Comparison of ENCODE assay signal across 18 cellular contexts in the genomic region with DNA sequence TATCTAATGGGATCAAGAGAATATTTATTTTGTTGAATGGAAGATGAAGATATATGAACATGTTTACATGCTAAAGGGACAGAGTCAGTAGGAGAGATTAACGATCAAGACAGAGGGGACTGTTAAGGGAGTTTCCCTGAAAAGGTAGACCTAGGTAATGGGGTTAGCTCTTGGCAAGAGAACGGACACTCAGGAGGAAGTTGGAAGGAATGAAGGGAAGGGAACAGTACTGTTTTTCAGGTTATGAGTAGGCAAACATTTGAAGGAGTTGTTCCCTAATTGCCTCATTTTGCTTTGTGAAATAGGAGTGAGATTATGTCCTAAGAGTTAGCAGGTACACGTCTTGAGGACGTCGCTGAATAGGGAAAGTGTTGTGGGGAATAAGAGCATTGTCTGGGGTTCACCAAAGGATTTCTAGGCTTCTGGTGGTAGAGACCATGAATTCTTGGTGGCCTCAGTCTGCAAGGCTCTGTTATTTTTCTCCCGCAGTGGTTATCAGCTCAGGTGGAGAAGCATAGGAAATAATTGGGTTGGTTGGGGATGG.
"Had no signal": no experiment of that assay in that cellular context is flagged by ENCODE, and none has a peak within 500 bp of the region (broad histone marks: within the 10 kb centered on the region; RNA-seq: fewer than 3 reads in every experiment).

No MANE protein-coding gene starts in this region.

- H3K9me3 ChIP-seq: left ventricle myocardium inferior, SK-N-SH, thoracic aorta had no signal

- H3K27me3 Mint-ChIP-seq: central memory CD8-positive, alpha-beta T cell had no signal

- H3K4me3 ChIP-seq: left ventricle myocardium inferior, skin epidermis, thoracic aorta had no signal

- H3K36me3 ChIP-seq: left ventricle myocardium inferior, thoracic aorta had no signal

- H3K4me1 ChIP-seq: parathyroid adenoma had no signal

- DNase-seq: activated CD4-positive, alpha-beta T cell treated with anti-CD3 and anti-CD28 coated beads, Interleukin-2, amount 50 U/mL, for 1 hour; activated CD4-positive, CD25-positive, alpha-beta regulatory T cell treated with anti-CD3 and anti-CD28 coated beads, Interleukin-2, amount 50 U/mL, for 72 hours; activated T-cell treated with anti-CD3 and anti-CD28 coated beads, Interleukin-2, amount 50 U/mL, for 1 hour; endodermal cell; foreskin fibroblast; left ventricle myocardium inferior; nucleus accumbens; right cardiac atrium; SK-N-SH; stimulated activated CD4-positive, alpha-beta T cell treated with anti-CD3 and anti-CD28 coated beads, Interleukin-1b, Interleukin-23, amount 100 ng/mL, for 48 hours had no signal

- H3K4me2 ChIP-seq: SK-N-SH had no signal

- H3K9me3 Mint-ChIP-seq: activated naive CD4-positive, alpha-beta T cell treated with anti-CD3 and anti-CD28 coated beads, Interleukin-2, amount 50 U/mL, for 72 hours; central memory CD8-positive, alpha-beta T cell; endodermal cell; T-helper 2 cell treated with Interferon-gamma antibody and Interleukin-4, amounts not matched to agents 5 μg/mL and 100 μg/mL, for 36 hours had no signal

- H3K27ac Mint-ChIP-seq: activated naive CD4-positive, alpha-beta T cell treated with anti-CD3 and anti-CD28 coated beads, Interleukin-2, amount 50 U/mL, for 72 hours; endodermal cell; T-helper 2 cell treated with Interferon-gamma antibody and Interleukin-4, amounts not matched to agents 5 μg/mL and 100 μg/mL, for 36 hours had no signal

- H3K4me3 Mint-ChIP-seq: central memory CD8-positive, alpha-beta T cell; endodermal cell; T-helper 2 cell treated with Interferon-gamma antibody and Interleukin-4, amounts not matched to agents 5 μg/mL and 100 μg/mL, for 36 hours had no signal

- H3K9ac ChIP-seq: parathyroid adenoma, SK-N-SH had no signal

- ATAC-seq: activated naive CD4-positive, alpha-beta T cell treated with anti-CD3 and anti-CD28 coated beads, Interleukin-2, amount 50 U/mL, for 72 hours; right cardiac atrium had no signal

- H3K27ac ChIP-seq: epithelial cell of prostate, left ventricle myocardium inferior, parathyroid adenoma, skin epidermis, thoracic aorta, VCaP had no signal

- H3K36me3 Mint-ChIP-seq: activated naive CD4-positive, alpha-beta T cell treated with anti-CD3 and anti-CD28 coated beads, Interleukin-2, amount 50 U/mL, for 72 hours had no signal

- H2AFZ ChIP-seq: parathyroid adenoma had no signal
